28 cellular contexts compared by ENCODE assay signal in genomic region chr3:118936811-118937210, GRCh38.
DNase-seq lines count a peak whose midpoint lies in the region; ATAC-seq and TF ChIP-seq lines count a peak whose summit lies in the region.
"Had no signal": no experiment of that assay in that cellular context is flagged by ENCODE, and none has a peak within 500 bp of the region (broad histone marks: within the 10 kb centered on the region; RNA-seq: fewer than 3 reads in every experiment).

No MANE protein-coding gene starts in this region.

- H3K27ac ChIP-seq in HEK293 (ENCODE audit: extremely low read depth, low read depth, low read length) (no peak overlapping the region), WERI-Rb-1 (no peak overlapping the region), lower lobe of right lung (no peak overlapping the region)
- H3K27ac ChIP-seq: breast epithelium, C4-2B, foreskin keratinocyte, hepatocyte, KMS-11, pancreas, right atrium auricular region, testis had no signal

- DNase-seq in NCI-H226: peak; percentile 2
- DNase-seq in WERI-Rb-1: peak; percentile 10
- DNase-seq in renal cortical epithelial cell (ENCODE audit: low read depth): peak; percentile 4
- no peak for DNase-seq in activated CD8-positive, alpha-beta memory T cell treated with anti-CD3 and anti-CD28 coated beads, Interleukin-2, amount 50 U/mL, for 48 hours
- DNase-seq in activated gamma-delta T cell (lab: John Stamatoyannopoulos, UW): no peak
- DNase-seq in lower lobe of right lung: no peak
- DNase-seq: activated CD4-positive, alpha-beta T cell treated with anti-CD3 and anti-CD28 coated beads, Interleukin-2, amount 50 U/mL, for 1 hour; activated CD8-positive, alpha-beta memory T cell treated with anti-CD3 and anti-CD28 coated beads, Interleukin-2, amount 10 ng/mL, durations not matched to agents 7 days and 5 days; activated naive CD4-positive, alpha-beta T cell treated with anti-CD3 and anti-CD28 coated beads, Interleukin-2, amount 50 U/mL, for 16 hours; Calu3; effector CD8-positive, alpha-beta T cell; foreskin keratinocyte; left cardiac atrium; NCI-H2227 treated with DMSO at 0.1 percent for 48 hours; NCI-H774; pancreas; PC-3; stimulated activated CD4-positive, alpha-beta T cell treated with anti-CD3 and anti-CD28 coated beads, Interleukin-4, amount 100 ng/mL, for 4 hours; stimulated activated naive CD4-positive, alpha-beta T cell; testis had no signal

- TF ChIP-seq CTCF in HEK293 (tag by site-specific recombination; IDR thresholded peaks at IDR 0.05) (no peak), WERI-Rb-1 (IDR thresholded peaks at IDR 0.05; ENCODE audit: low read depth, low read length) (no peak), lower lobe of right lung (IDR thresholded peaks at IDR 0.05) (no peak)

- intact Hi-C loops in lower lobe of right lung (cut with DNase I): no loop called here

- CTCF ChIA-PET in HEK293 (lab: Yijun Ruan, JAX): no interaction called here

- H3K4me3 ChIP-seq in HEK293 (ENCODE audit: low read depth, low read length) (no peak overlapping the region), WERI-Rb-1 (ENCODE audit: low read depth, low read length) (no peak overlapping the region), lower lobe of right lung (no peak overlapping the region)
- H3K4me3 ChIP-seq: breast epithelium, GM12878, HAP-1, hepatocyte, pancreas, right atrium auricular region, testis had no signal

- no peak for ATAC-seq in lower lobe of right lung
- ATAC-seq: activated CD8-positive, alpha-beta memory T cell treated with anti-CD3 and anti-CD28 coated beads, Interleukin-2, amount 10 ng/mL, durations not matched to agents 7 days and 5 days; foreskin keratinocyte; GM12878; pancreas; PC-3 had no signal

- H3K36me3 ChIP-seq in HEK293 (ENCODE audit: control insufficient read depth in 2 of 2, insufficient read depth in 1 of 2, low read length in 2 of 2) (no peaks in the 10 kb centered on the region), WERI-Rb-1 (no peaks in the 10 kb centered on the region), lower lobe of right lung (no peaks in the 10 kb centered on the region)
- H3K36me3 ChIP-seq: breast epithelium, HAP-1, pancreas, right atrium auricular region had no signal

- H3K9me3 ChIP-seq in HEK293 (ENCODE audit: control insufficient read depth, insufficient read depth, low read depth, low read length) (no peaks in the 10 kb centered on the region), WERI-Rb-1 (ENCODE audit: severe bottlenecking) (peaks cover 3% of the 10 kb centered on the region), lower lobe of right lung (no peaks in the 10 kb centered on the region)
- H3K9me3 ChIP-seq: breast epithelium, HAP-1, testis had no signal

- no peaks in the 10 kb centered on the region for H3K4me1 ChIP-seq in HEK293 (ENCODE audit: control insufficient read depth, insufficient read depth, low read length)
- no peaks in the 10 kb centered on the region for H3K4me1 ChIP-seq in lower lobe of right lung
- H3K4me1 ChIP-seq: breast epithelium, foreskin keratinocyte, HAP-1, testis had no signal

- POLR2A ChIA-PET in HEK293 (lab: Yijun Ruan, JAX): no interaction called here

- H3K27me3 ChIP-seq in WERI-Rb-1 (ENCODE audit: insufficient read depth, low read depth, severe bottlenecking) (no peaks in the 10 kb centered on the region), lower lobe of right lung (ENCODE audit: low read depth) (no peaks in the 10 kb centered on the region)
- H3K27me3 ChIP-seq: breast epithelium, foreskin keratinocyte, hepatocyte, pancreas, right atrium auricular region, testis had no signal

TF ChIP-seq in HEK293, 187 proteins besides CTCF, POLR2A, EP300 and RAD21:
- 0 out of 2 replicates have a peak, but pooled peaks have one; percentile 21 for TF ChIP-seq MZF1 (tag by site-specific recombination; IDR thresholded peaks at IDR 0.05; ENCODE audit: borderline replicate concordance)
- no peak for TF ChIP-seq ZNF785 (tag by site-specific recombination; IDR thresholded peaks at IDR 0.05)
- peak; percentile 58; the same call in 1 of the 2 replicates for TF ChIP-seq GLIS1 (tag by site-specific recombination; IDR thresholded peaks at IDR 0.05)

Comparison
In these comparisons a context has a peak if more than half of its experiments do, and no peak if none do; other contexts are left out.
1. DNase-seq: peak in NCI-H226 (single experiment), WERI-Rb-1 (single experiment) and renal cortical epithelial cell (single experiment); none in activated CD8-positive, alpha-beta memory T cell treated with anti-CD3 and anti-CD28 coated beads, Interleukin-2, amount 50 U/mL, for 48 hours (single experiment), activated gamma-delta T cell (single experiment) and lower lobe of right lung (single experiment).